In the genomic region with DNA sequence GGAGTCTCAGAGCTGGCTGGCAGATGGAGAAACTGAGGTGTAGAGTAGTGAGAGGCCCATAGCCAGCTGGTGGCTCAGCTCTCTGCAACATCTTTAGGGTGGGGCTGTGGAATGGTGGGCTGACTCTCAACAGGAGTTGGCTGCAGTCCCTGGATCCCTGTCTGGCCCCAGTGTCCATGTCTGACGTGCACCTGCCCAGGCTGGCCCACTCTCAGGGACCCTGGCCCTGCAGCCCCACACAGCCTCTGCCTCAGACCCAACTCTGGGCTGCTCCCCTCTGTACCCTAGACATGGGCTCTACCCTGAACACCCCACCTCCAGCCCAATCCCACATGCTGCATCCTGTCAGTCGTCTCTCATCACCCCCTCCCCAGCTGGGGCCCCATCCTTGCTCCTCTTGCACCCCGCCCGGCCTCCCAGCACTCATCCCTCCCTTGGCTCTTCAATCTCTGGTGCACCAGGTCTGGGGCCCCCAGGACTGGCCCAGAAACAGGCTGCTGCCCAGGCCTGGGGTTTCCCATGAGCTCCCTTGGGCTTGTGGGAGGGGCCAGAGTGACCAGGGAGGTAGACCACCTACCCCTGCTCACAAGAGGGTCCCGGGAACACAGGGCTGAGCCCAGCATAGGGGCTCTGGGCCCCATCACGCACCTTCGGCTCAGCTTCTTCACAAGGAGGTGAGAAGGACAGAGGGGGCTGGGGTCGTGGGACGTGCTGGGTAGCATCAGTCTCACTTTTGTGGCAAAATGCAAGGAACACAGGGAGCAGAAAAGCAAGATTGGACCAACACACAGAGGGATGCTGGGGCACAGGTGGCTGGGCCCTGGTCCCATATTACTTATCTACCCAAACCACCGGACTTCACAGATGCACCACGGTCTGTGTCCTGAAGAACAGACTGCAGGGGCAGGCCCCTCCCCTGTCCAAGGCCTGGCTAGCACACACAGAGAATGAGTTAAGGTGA, we compare ENCODE assay signal across 1 cellular context.
TF ChIP-seq lines count a peak whose summit lies in the region.

No MANE protein-coding gene starts in this region.

TF ChIP-seq in HEK293, 187 proteins besides CTCF, POLR2A, EP300 and RAD21 (continued from another document):
- TF ChIP-seq, protein P1, sequence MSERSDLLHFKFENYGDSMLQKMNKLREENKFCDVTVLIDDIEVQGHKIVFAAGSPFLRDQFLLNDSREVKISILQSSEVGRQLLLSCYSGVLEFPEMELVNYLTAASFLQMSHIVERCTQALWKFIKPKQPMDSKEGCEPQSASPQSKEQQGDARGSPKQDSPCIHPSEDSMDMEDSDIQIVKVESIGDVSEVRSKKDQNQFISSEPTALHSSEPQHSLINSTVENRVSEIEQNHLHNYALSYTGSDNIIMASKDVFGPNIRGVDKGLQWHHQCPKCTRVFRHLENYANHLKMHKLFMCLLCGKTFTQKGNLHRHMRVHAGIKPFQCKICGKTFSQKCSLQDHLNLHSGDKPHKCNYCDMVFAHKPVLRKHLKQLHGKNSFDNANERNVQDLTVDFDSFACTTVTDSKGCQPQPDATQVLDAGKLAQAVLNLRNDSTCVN (tag by site-specific recombination; optimal IDR thresholded peaks at IDR 0.05), result peak; percentile 4
- TF ChIP-seq ZNF223 (tag by site-specific recombination; IDR thresholded peaks at IDR 0.05) (no peak), ZNF660 (tag by site-specific recombination; IDR thresholded peaks at IDR 0.05) (no peak), ZNF48 (tag by site-specific recombination; IDR thresholded peaks at IDR 0.05) (no peak)
